7 cellular contexts compared by ENCODE assay signal in the genomic region with DNA sequence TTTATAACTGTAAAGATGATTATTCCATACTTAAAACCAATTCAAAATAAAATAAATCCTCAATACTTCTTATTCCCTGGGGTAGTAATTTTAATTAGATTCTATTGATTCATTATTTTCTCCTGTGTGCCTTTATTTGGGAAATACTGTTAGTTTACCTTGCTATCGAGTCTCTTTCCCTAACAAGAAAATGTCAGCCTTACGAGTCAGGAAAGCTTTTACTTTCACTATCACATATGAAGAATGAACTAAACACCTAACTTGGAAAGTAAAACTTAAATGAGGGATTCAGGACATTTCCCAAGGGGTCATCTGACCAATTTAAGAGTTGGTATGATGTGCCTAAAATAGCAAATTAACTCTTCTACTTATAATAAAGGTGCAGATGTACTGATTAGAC.
DNase-seq lines count a peak whose midpoint lies in the region; ATAC-seq, FAIRE-seq and TF ChIP-seq lines count a peak whose summit lies in the region.
"Not testable (repeated sequence)": the region's sequence is repeated elsewhere in the genome, so short reads cannot be mapped to it uniquely, and the experiment has no call there.

No MANE protein-coding gene starts in this region.

- peak overlapping the region; percentile 19; the same call in 1 of the 2 replicates for H3K4me3 ChIP-seq in GM12865 (ENCODE audit: low read depth, low read length)
- peak overlapping the region in 1 of 3 donors; percentile 10 for H3K4me3 ChIP-seq in liver (ENCODE audit: low read depth in 1 of 3, low read length in 3 of 3)
- H3K4me3 ChIP-seq in spleen: peak overlapping the region in 1 of 8 donors; percentile 8

- peak overlapping the region in 1 of 2 donors; percentile 24 for H3K9ac ChIP-seq in liver (ENCODE audit: low read depth in 1 of 2, low read length in 2 of 2)

- WGBS in liver: 34% methylated on average over 2 of the region's 2 CpGs
- WGBS in spleen, 5 donors: 47 to 67% (median 57%) methylated on average over 2 of the region's 2 CpGs

- H3K4me1 Mint-ChIP-seq in activated CD8-positive, alpha-beta T cell treated with anti-CD3 and anti-CD28 coated beads, Interleukin-2, amount 10 ng/mL, durations not matched to agents 7 days and 5 days (ENCODE audit: low read depth): peaks cover 16% of the 10 kb centered on the region
- peaks cover 18% of the 10 kb centered on the region for H3K4me1 Mint-ChIP-seq in activated naive CD4-positive, alpha-beta T cell treated with anti-CD3 and anti-CD28 coated beads for 36 hours (ENCODE audit: low read depth)

- H3K27me3 ChIP-seq in liver (ENCODE audit: control insufficient read depth in 4 of 4, insufficient read depth in 4 of 4, low read length in 3 of 4); spleen (replicated peaks in 1 of 7): not testable (repeated sequence)

- not testable (repeated sequence) for ATAC-seq in activated CD8-positive, alpha-beta T cell treated with anti-CD3 and anti-CD28 coated beads, Interleukin-2, amount 10 ng/mL, durations not matched to agents 7 days and 5 days

- H3K9me3 Mint-ChIP-seq in activated CD8-positive, alpha-beta T cell treated with anti-CD3 and anti-CD28 coated beads, Interleukin-2, amount 10 ng/mL, durations not matched to agents 7 days and 5 days (ENCODE audit: insufficient read depth); activated naive CD4-positive, alpha-beta T cell treated with anti-CD3 and anti-CD28 coated beads for 36 hours: not testable (repeated sequence)

- not testable (repeated sequence) for H3K36me3 ChIP-seq in liver (ENCODE audit: control insufficient read depth in 4 of 4, insufficient read depth in 3 of 4, low read depth in 1 of 4, low read length in 3 of 4)
- H3K36me3 ChIP-seq in spleen: peaks cover 0 to 60% (median 9%) of the 10 kb centered on the region in 6 donors

- POLR2A ChIA-PET in activated CD8-positive, alpha-beta T cell treated with anti-CD3 and anti-CD28 coated beads, Interleukin-2, amount 10 ng/mL, durations not matched to agents 7 days and 5 days (lab: Charles Lee): not testable (repeated sequence)

- H3K4me3 Mint-ChIP-seq in activated CD8-positive, alpha-beta T cell treated with anti-CD3 and anti-CD28 coated beads, Interleukin-2, amount 10 ng/mL, durations not matched to agents 7 days and 5 days: peak overlapping the region; percentile 29
- peak overlapping the region; percentile 31 for H3K4me3 Mint-ChIP-seq in activated naive CD4-positive, alpha-beta T cell treated with anti-CD3 and anti-CD28 coated beads for 36 hours

- CTCF ChIA-PET in activated CD8-positive, alpha-beta T cell treated with anti-CD3 and anti-CD28 coated beads, Interleukin-2, amount 10 ng/mL, durations not matched to agents 7 days and 5 days (lab: Charles Lee): interaction anchor here (0.9 to 1.0 kb wide), 2 partner anchors 10 to 208 kb away, joined by 3 read pairs; no protein-coding TSS in a partner anchor
- CTCF ChIA-PET in activated naive CD4-positive, alpha-beta T cell treated with anti-CD3 and anti-CD28 coated beads for 36 hours (lab: Charles Lee): not testable (repeated sequence)

- H3K9me3 ChIP-seq in liver (ENCODE audit: control insufficient read depth in 4 of 4, low read length in 3 of 4); spleen: not testable (repeated sequence)

- TF ChIP-seq POLR2A in spleen (IDR thresholded peaks at IDR 0.05): not testable (repeated sequence)

- DNase-seq in GM12865 (ENCODE audit: low read depth); RCC 7860 (ENCODE audit: low spot score); activated CD8-positive, alpha-beta T cell treated with anti-CD3 and anti-CD28 coated beads, Interleukin-2, amount 10 ng/mL, durations not matched to agents 7 days and 5 days; activated naive CD4-positive, alpha-beta T cell treated with anti-CD3 and anti-CD28 coated beads for 36 hours; spleen: not testable (repeated sequence)

- TF ChIP-seq CTCF in GM12865 (IDR thresholded peaks at IDR 0.05; ENCODE audit: insufficient read depth, low read depth, low read length, missing control alignments); liver (IDR thresholded peaks at IDR 0.05; ENCODE audit: low read depth, low read length, missing input control); spleen (IDR thresholded peaks at IDR 0.05 in 8 of 11, conservative IDR thresholded peaks at IDR 0.05 in 3 of 11): not testable (repeated sequence)

- H3K27ac Mint-ChIP-seq in activated CD8-positive, alpha-beta T cell treated with anti-CD3 and anti-CD28 coated beads, Interleukin-2, amount 10 ng/mL, durations not matched to agents 7 days and 5 days; activated naive CD4-positive, alpha-beta T cell treated with anti-CD3 and anti-CD28 coated beads for 36 hours: not testable (repeated sequence)

- intact Hi-C loops in activated naive CD4-positive, alpha-beta T cell treated with anti-CD3 and anti-CD28 coated beads for 36 hours (cut with micrococcal nuclease); spleen (cut with DNase I; ENCODE audit: low total_unique reads): not testable (repeated sequence)

- H3K4me1 ChIP-seq in liver (ENCODE audit: control insufficient read depth in 4 of 4, insufficient read depth in 4 of 4, low read length in 3 of 4): not testable (repeated sequence)
- H3K4me1 ChIP-seq in spleen: peaks cover 0 to 31% (median 12%) of the 10 kb centered on the region in 6 donors

- FAIRE-seq in RCC 7860 (lab: Jason Lieb, UNC) (peak; percentile 43), endometrium (lab: Jason Lieb, UNC) (peak; percentile 33)

- not testable (repeated sequence) for TF ChIP-seq RAD21 in liver (IDR thresholded peaks at IDR 0.05)

- not testable (repeated sequence) for H3K27ac ChIP-seq in liver (ENCODE audit: low read depth in 1 of 2, low read length in 2 of 2)
- H3K27ac ChIP-seq in spleen: peak overlapping the region in 6 of 8 donors; percentile 16 to 80 (median 46)

- H3K36me3 Mint-ChIP-seq in activated CD8-positive, alpha-beta T cell treated with anti-CD3 and anti-CD28 coated beads, Interleukin-2, amount 10 ng/mL, durations not matched to agents 7 days and 5 days (ENCODE audit: low read depth); activated naive CD4-positive, alpha-beta T cell treated with anti-CD3 and anti-CD28 coated beads for 36 hours (ENCODE audit: low read depth): not testable (repeated sequence)

- not testable (repeated sequence) for H3K27me3 Mint-ChIP-seq in activated CD8-positive, alpha-beta T cell treated with anti-CD3 and anti-CD28 coated beads, Interleukin-2, amount 10 ng/mL, durations not matched to agents 7 days and 5 days (ENCODE audit: low read depth); activated naive CD4-positive, alpha-beta T cell treated with anti-CD3 and anti-CD28 coated beads for 36 hours (ENCODE audit: low read depth)

TF ChIP-seq in liver, 16 proteins besides CTCF, POLR2A, EP300 and RAD21:
- peak; percentile 65 for TF ChIP-seq YY1 (IDR thresholded peaks at IDR 0.05)
